Comparison of ENCODE assay signal across 2 cellular contexts in genomic region chrX:9333873-9334272, GRCh38.
TF ChIP-seq lines count a peak whose summit lies in the region.

No MANE protein-coding gene starts in this region.

TF ChIP-seq in SK-N-SH, 30 proteins besides CTCF, POLR2A, EP300 and RAD21 (continued from another document):
- TF ChIP-seq IRF3 (IDR thresholded peaks at IDR 0.05; ENCODE audit: low read depth, low read length) (no peak), EZH2phosphoT487 (IDR thresholded peaks at IDR 0.05; ENCODE audit: borderline replicate concordance, low read depth) (no peak), RFX5 (IDR thresholded peaks at IDR 0.05; ENCODE audit: low read length) (no peak), MEF2A (IDR thresholded peaks at IDR 0.05; ENCODE audit: borderline replicate concordance, low read depth) (no peak), FOSL2 (IDR thresholded peaks at IDR 0.05; ENCODE audit: borderline replicate concordance, low read depth) (no peak), USF1 (IDR thresholded peaks at IDR 0.05; ENCODE audit: borderline replicate concordance, low read depth) (no peak)

TF ChIP-seq in SK-N-SH treated with all-trans-retinoic acid at 6 μM for 48 hours, 23 proteins besides CTCF, POLR2A, EP300 and RAD21 (continued from another document):
- TF ChIP-seq POU6F1 (CRISPR knock-in tag; IDR thresholded peaks at IDR 0.05; ENCODE audit: borderline replicate concordance, low read depth), result no peak
- no peak for TF ChIP-seq ZNF70 (CRISPR knock-in tag; IDR thresholded peaks at IDR 0.05)
- no peak for TF ChIP-seq OSR1 (CRISPR knock-in tag; IDR thresholded peaks at IDR 0.05)
